Comparison of ENCODE assay signal across 14 cellular contexts in the genomic region with DNA sequence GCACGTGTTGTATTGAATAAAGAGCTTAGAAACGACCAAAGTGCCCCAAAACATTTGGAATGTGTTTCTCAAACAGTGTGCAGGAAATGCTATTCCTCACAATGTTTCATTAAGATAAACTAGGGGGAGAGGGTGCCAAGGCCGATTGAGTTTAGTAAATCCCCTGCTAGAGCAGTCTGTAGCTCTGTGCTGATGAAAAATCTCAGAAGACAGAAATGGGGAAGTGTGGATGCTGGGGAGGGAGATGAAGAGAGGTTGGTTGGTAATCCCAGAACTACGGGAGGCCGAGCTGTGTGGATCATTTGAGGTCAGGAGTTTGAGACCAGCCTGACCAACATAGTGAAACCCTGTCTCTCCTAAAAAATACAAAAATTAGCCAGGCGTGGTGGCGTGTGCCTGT.
DNase-seq lines count a peak whose midpoint lies in the region; ATAC-seq and TF ChIP-seq lines count a peak whose summit lies in the region.
"Had no signal": no experiment of that assay in that cellular context is flagged by ENCODE, and none has a peak within 500 bp of the region (broad histone marks: within the 10 kb centered on the region; RNA-seq: fewer than 3 reads in every experiment).

No MANE protein-coding gene starts in this region.

- H3K27me3 ChIP-seq in OCI-LY3 (ENCODE audit: low read depth, low read length), result no peaks in the 10 kb centered on the region

- H3K4me2 ChIP-seq in OCI-LY3 (ENCODE audit: low read length), result peak overlapping the region; percentile 90

- H3K36me3 Mint-ChIP-seq in activated naive CD4-positive, alpha-beta T cell treated with anti-CD3 and anti-CD28 coated beads, Interleukin-2, amount 10 ng/mL, durations not matched to agents 7 days and 5 days, result no peaks in the 10 kb centered on the region
- peaks cover 8% of the 10 kb centered on the region for H3K36me3 Mint-ChIP-seq in central memory CD8-positive, alpha-beta T cell (ENCODE audit: insufficient read depth)
- no peaks in the 10 kb centered on the region for H3K36me3 Mint-ChIP-seq in stimulated activated naive B cell treated with anti-CD40 and anti-IgM and Interleukin-4, amounts not matched to agents 10 μg/mL and 1 μg/mL and 100 μg/mL, for 72 hours

- no peaks in the 10 kb centered on the region for H3K27me3 Mint-ChIP-seq in activated naive CD4-positive, alpha-beta T cell treated with anti-CD3 and anti-CD28 coated beads, Interleukin-2, amount 10 ng/mL, durations not matched to agents 7 days and 5 days
- H3K27me3 Mint-ChIP-seq in central memory CD8-positive, alpha-beta T cell, result no peaks in the 10 kb centered on the region
- no peaks in the 10 kb centered on the region for H3K27me3 Mint-ChIP-seq in stimulated activated naive B cell treated with anti-CD40 and anti-IgM and Interleukin-4, amounts not matched to agents 10 μg/mL and 1 μg/mL and 100 μg/mL, for 72 hours

- peak overlapping the region; percentile 45 for H3K27ac Mint-ChIP-seq in activated naive CD4-positive, alpha-beta T cell treated with anti-CD3 and anti-CD28 coated beads, Interleukin-2, amount 10 ng/mL, durations not matched to agents 7 days and 5 days
- H3K27ac Mint-ChIP-seq in central memory CD8-positive, alpha-beta T cell (ENCODE audit: low read depth), result peak overlapping the region; percentile 83
- H3K27ac Mint-ChIP-seq in stimulated activated naive B cell treated with anti-CD40 and anti-IgM and Interleukin-4, amounts not matched to agents 10 μg/mL and 1 μg/mL and 100 μg/mL, for 72 hours, result peak overlapping the region; percentile 49

- peak overlapping the region; percentile 88 for H3K9ac ChIP-seq in OCI-LY3 (ENCODE audit: low read length)

- H3K9me3 Mint-ChIP-seq in activated naive CD4-positive, alpha-beta T cell treated with anti-CD3 and anti-CD28 coated beads, Interleukin-2, amount 10 ng/mL, durations not matched to agents 7 days and 5 days, result no peaks in the 10 kb centered on the region
- no peaks in the 10 kb centered on the region for H3K9me3 Mint-ChIP-seq in central memory CD8-positive, alpha-beta T cell
- no peaks in the 10 kb centered on the region for H3K9me3 Mint-ChIP-seq in stimulated activated naive B cell treated with anti-CD40 and anti-IgM and Interleukin-4, amounts not matched to agents 10 μg/mL and 1 μg/mL and 100 μg/mL, for 72 hours
- H3K9me3 Mint-ChIP-seq: CD8-positive, alpha-beta memory T cell had no signal

- DNase-seq in activated naive CD4-positive, alpha-beta T cell treated with anti-CD3 and anti-CD28 coated beads, Interleukin-2, amount 10 ng/mL, durations not matched to agents 7 days and 5 days, result no peak
- DNase-seq in activated naive CD4-positive, alpha-beta T cell treated with anti-CD3 and anti-CD28 coated beads, Interleukin-2, amount 50 U/mL, for 16 hours, result no peak
- DNase-seq in central memory CD8-positive, alpha-beta T cell (ENCODE audit: low spot score in 2 of 2), result no peak
- DNase-seq in stimulated activated naive B cell treated with anti-CD40 and anti-IgM and Interleukin-4, amounts not matched to agents 10 μg/mL and 1 μg/mL and 100 μg/mL, for 72 hours, result no peak
- DNase-seq: AML-193; CD8-positive, alpha-beta memory T cell; DMS 273 treated with DMSO at 0.1 percent for 48 hours; Karpas-422; NCI-H1105 treated with DMSO at 0.1 percent for 48 hours; NCI-H187 treated with DMSO at 0.1 percent for 48 hours; NCI-H2171 had no signal

- no peaks in the 10 kb centered on the region for H3K9me3 ChIP-seq in OCI-LY3 (ENCODE audit: insufficient read depth, low read length)

- no peaks in the 10 kb centered on the region for H4K20me1 ChIP-seq in OCI-LY3 (ENCODE audit: insufficient read depth, low read length)

- H3K36me3 ChIP-seq in OCI-LY3 (replicated peaks; ENCODE audit: low read depth, low read length), result no peaks in the 10 kb centered on the region

- CTCF ChIA-PET in activated naive CD4-positive, alpha-beta T cell treated with anti-CD3 and anti-CD28 coated beads, Interleukin-2, amount 10 ng/mL, durations not matched to agents 7 days and 5 days (lab: Charles Lee), result interaction anchor here (0.6 kb wide), 1 partner anchor 469 kb away, joined by 3 read pairs; no protein-coding TSS in a partner anchor

- no peak overlapping the region for H2AFZ ChIP-seq in OCI-LY3 (ENCODE audit: low read depth, low read length)

- peaks cover 95% of the 10 kb centered on the region for H3K4me1 ChIP-seq in OCI-LY3 (ENCODE audit: low read length)

- no peaks in the 10 kb centered on the region for H3K79me2 ChIP-seq in OCI-LY3 (ENCODE audit: low read length)

- H3K4me3 Mint-ChIP-seq in activated naive CD4-positive, alpha-beta T cell treated with anti-CD3 and anti-CD28 coated beads, Interleukin-2, amount 10 ng/mL, durations not matched to agents 7 days and 5 days, result no peak overlapping the region
- H3K4me3 Mint-ChIP-seq in central memory CD8-positive, alpha-beta T cell, result no peak overlapping the region
- no peak overlapping the region for H3K4me3 Mint-ChIP-seq in stimulated activated naive B cell treated with anti-CD40 and anti-IgM and Interleukin-4, amounts not matched to agents 10 μg/mL and 1 μg/mL and 100 μg/mL, for 72 hours

- peaks cover 65% of the 10 kb centered on the region for H3K4me1 Mint-ChIP-seq in activated naive CD4-positive, alpha-beta T cell treated with anti-CD3 and anti-CD28 coated beads, Interleukin-2, amount 10 ng/mL, durations not matched to agents 7 days and 5 days
- H3K4me1 Mint-ChIP-seq in central memory CD8-positive, alpha-beta T cell, result peaks cover 23% of the 10 kb centered on the region
- H3K4me1 Mint-ChIP-seq in stimulated activated naive B cell treated with anti-CD40 and anti-IgM and Interleukin-4, amounts not matched to agents 10 μg/mL and 1 μg/mL and 100 μg/mL, for 72 hours, result peaks cover 11 to 18% of the 10 kb centered on the region in 2 donors

- TF ChIP-seq CTCF in OCI-LY3 (IDR thresholded peaks at IDR 0.05; ENCODE audit: low read depth, low read length), result no peak

- peak overlapping the region; percentile 96 for H3K27ac ChIP-seq in OCI-LY3 (ENCODE audit: low read length)

- peak overlapping the region; percentile 69 for H3K4me3 ChIP-seq in OCI-LY3 (ENCODE audit: low read length)

- no peak for ATAC-seq in central memory CD8-positive, alpha-beta T cell (replicated peaks; ENCODE audit: extremely low read depth, poor library complexity, severe bottlenecking)
- no peak for ATAC-seq in stimulated activated naive B cell treated with anti-CD40 and anti-IgM and Interleukin-4, amounts not matched to agents 10 μg/mL and 1 μg/mL and 100 μg/mL, for 72 hours (replicated peaks)
- ATAC-seq in esophagus mucosa, result no peak
- ATAC-seq in GM18868 (IDR thresholded peaks at IDR 0.05; ENCODE audit: unreplicated experiment), result no peak
